In the genomic region with DNA sequence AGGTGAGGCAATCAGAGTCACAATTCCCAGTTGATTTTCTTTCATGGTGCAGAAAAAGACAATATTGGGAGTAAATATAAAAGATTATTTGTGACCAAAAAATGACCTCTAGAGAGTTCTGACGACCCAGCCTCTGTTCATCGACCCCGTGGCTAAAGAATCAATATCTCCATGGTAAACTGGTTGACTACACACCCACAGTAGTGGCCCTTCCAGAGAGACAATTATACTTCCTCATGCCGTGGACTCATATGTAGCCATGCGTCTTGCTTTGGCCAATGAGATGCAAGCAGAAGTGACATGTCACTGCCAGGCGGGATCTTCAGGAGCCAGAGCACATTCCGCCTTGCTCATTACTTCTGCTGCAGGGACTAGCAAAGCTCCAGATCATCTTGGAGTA, we compare ENCODE assay signal across 29 cellular contexts.
"Had no signal": no experiment of that assay in that cellular context is flagged by ENCODE, and none has a peak within 500 bp of the region (broad histone marks: within the 10 kb centered on the region; RNA-seq: fewer than 3 reads in every experiment).

No MANE protein-coding gene starts in this region.

- H3K4me3 ChIP-seq: cardiac muscle cell had no signal

- H3K36me3 ChIP-seq: cardiac muscle cell, WERI-Rb-1 had no signal

- DNase-seq: activated CD4-positive, alpha-beta T cell treated with anti-CD3 and anti-CD28 coated beads, Interleukin-2, amount 10 ng/mL, durations not matched to agents 24 days and 14 days; activated CD4-positive, alpha-beta T cell treated with anti-CD3 and anti-CD28 coated beads, Interleukin-2, amount 50 U/mL, for 4 hours; activated CD4-positive, CD25-positive, alpha-beta regulatory T cell; activated CD8-positive, alpha-beta T cell treated with anti-CD3 and anti-CD28 coated beads for 36 hours; activated effector memory CD4-positive, alpha-beta T cell treated with anti-CD3 and anti-CD28 coated beads, Interleukin-2, amount 50 U/mL, for 16 hours; activated naive CD4-positive, alpha-beta T cell; activated naive CD4-positive, alpha-beta T cell treated with anti-CD3 and anti-CD28 coated beads, Interleukin-2, amount 50 U/mL, for 16 hours; activated naive CD8-positive, alpha-beta T cell treated with anti-CD3 and anti-CD28 coated beads for 36 hours; activated T-cell treated with anti-CD3 and anti-CD28 coated beads, Interleukin-2, amount 50 U/mL, for 1 hour; activated T-cell treated with anti-CD3 and anti-CD28 coated beads, Interleukin-2, amount 50 U/mL, for 72 hours; amniotic stem cell; aorta; NCI-H1048; NCI-H1105 treated with DMSO at 0.1 percent for 48 hours; NCI-H1436; NCI-H1694; NCI-H1930; NCI-H345; NCI-H524 treated with DMSO at 0.1 percent for 48 hours; OCI-M1; Right ventricle myocardium superior; SW 1271; T-helper 1 cell; T-helper 2 cell; T1000; WERI-Rb-1 had no signal

- ATAC-seq: activated CD8-positive, alpha-beta T cell treated with anti-CD3 and anti-CD28 coated beads for 36 hours; activated T-cell treated with anti-CD3 and anti-CD28 coated beads, Interleukin-2, amount 50 U/mL, for 72 hours; activated T-helper 17 cell treated with anti-CD3 and anti-CD28 coated beads, Interleukin-2, amount 50 U/mL, for 72 hours had no signal

- H3K27me3 ChIP-seq: cardiac muscle cell had no signal

- H3K4me2 ChIP-seq: KMS-11 had no signal

- H3K27ac ChIP-seq: cardiac muscle cell, KMS-11 had no signal

- H3K9ac ChIP-seq: KMS-11 had no signal
